26 cellular contexts compared by ENCODE assay signal in the genomic region with DNA sequence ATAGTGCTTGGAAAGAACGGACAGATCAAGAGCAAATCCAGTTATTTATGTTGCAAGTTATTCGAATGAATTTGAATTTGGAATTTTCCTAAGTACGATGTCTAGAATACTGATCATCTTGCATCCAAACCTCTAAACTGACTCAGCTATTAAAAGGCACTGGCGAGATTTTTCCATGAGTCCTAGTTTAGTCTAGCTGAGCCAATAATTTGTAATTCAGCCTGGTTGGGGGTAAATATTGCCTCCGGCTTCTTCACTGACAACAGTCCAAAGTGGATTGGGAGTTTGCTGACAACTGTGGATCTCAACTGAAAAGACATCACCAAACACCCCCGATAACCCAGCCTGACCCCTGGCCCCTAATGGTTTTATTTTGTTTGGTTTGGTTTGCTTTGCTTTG.
"Had no signal": no experiment of that assay in that cellular context is flagged by ENCODE, and none has a peak within 500 bp of the region (broad histone marks: within the 10 kb centered on the region; RNA-seq: fewer than 3 reads in every experiment).

No MANE protein-coding gene starts in this region.

- H3K36me3 ChIP-seq: esophagus muscularis mucosa, heart right ventricle, left ventricle myocardium inferior, neutrophil, pancreas, right atrium auricular region, spleen, transverse colon had no signal

- DNase-seq: activated B cell treated with CpG ODN at 0.5 μM for 24 hours; activated CD8-positive, alpha-beta memory T cell treated with anti-CD3 and anti-CD28 coated beads, Interleukin-2, amount 10 ng/mL, durations not matched to agents 7 days and 5 days; activated CD8-positive, alpha-beta T cell treated with anti-CD3 and anti-CD28 coated beads, Interleukin-2, amount 10 ng/mL, durations not matched to agents 7 days and 5 days; activated naive CD4-positive, alpha-beta T cell; activated T-cell treated with anti-CD3 and anti-CD28 coated beads, Interleukin-2, amount 50 U/mL, for 48 hours; anterior cingulate cortex; body of pancreas; dermis blood vessel endothelial cell; effector CD4-positive, alpha-beta T cell; foreskin melanocyte; heart right ventricle; left ventricle myocardium inferior; mucosa of descending colon; pancreas; spleen; stimulated activated naive CD4-positive, alpha-beta T cell treated with Interleukin-2 at 50 U/mL for 16 hours; T-helper 1 cell; testis; transverse colon had no signal

- H3K27me3 ChIP-seq: body of pancreas, esophagus muscularis mucosa, neutrophil, pancreas, right atrium auricular region, spleen, testis, transverse colon had no signal

- H3K27ac Mint-ChIP-seq: activated B cell treated with CpG ODN at 0.5 μM for 24 hours; activated CD8-positive, alpha-beta memory T cell treated with anti-CD3 and anti-CD28 coated beads, Interleukin-2, amount 10 ng/mL, durations not matched to agents 7 days and 5 days; activated CD8-positive, alpha-beta T cell treated with anti-CD3 and anti-CD28 coated beads, Interleukin-2, amount 10 ng/mL, durations not matched to agents 7 days and 5 days; activated naive CD4-positive, alpha-beta T cell treated with anti-CD3 and anti-CD28 coated beads, Interleukin-2, amount 50 U/mL, for 72 hours; natural killer cell treated with Interleukin-12 subunit alpha and Interleukin-12 subunit beta and Interleukin-15 and Interleukin-18, amount 100 ng/mL, for 72 hours; T-helper 2 cell treated with Interferon-gamma antibody and Interleukin-4, amounts not matched to agents 5 μg/mL and 100 μg/mL, for 36 hours had no signal

- H3K9me3 ChIP-seq: body of pancreas, esophagus muscularis mucosa, mucosa of descending colon, neutrophil, pancreas, right atrium auricular region, spleen, testis, transverse colon had no signal

- H3K4me1 Mint-ChIP-seq: activated B cell treated with CpG ODN at 0.5 μM for 24 hours had no signal

- H3K36me3 Mint-ChIP-seq: activated CD8-positive, alpha-beta memory T cell treated with anti-CD3 and anti-CD28 coated beads, Interleukin-2, amount 10 ng/mL, durations not matched to agents 7 days and 5 days; activated naive CD4-positive, alpha-beta T cell treated with anti-CD3 and anti-CD28 coated beads, Interleukin-2, amount 50 U/mL, for 72 hours had no signal

- H3K4me1 ChIP-seq: body of pancreas, left ventricle myocardium inferior, pancreas, right atrium auricular region, spleen, testis, transverse colon had no signal

- H3K27ac ChIP-seq: body of pancreas, esophagus muscularis mucosa, heart right ventricle, left ventricle myocardium inferior, neutrophil, pancreas, right atrium auricular region, spleen, testis, transverse colon had no signal

- H3K27me3 Mint-ChIP-seq: activated CD8-positive, alpha-beta memory T cell treated with anti-CD3 and anti-CD28 coated beads, Interleukin-2, amount 10 ng/mL, durations not matched to agents 7 days and 5 days had no signal

- ATAC-seq: activated CD8-positive, alpha-beta memory T cell treated with anti-CD3 and anti-CD28 coated beads, Interleukin-2, amount 10 ng/mL, durations not matched to agents 7 days and 5 days; activated CD8-positive, alpha-beta T cell treated with anti-CD3 and anti-CD28 coated beads, Interleukin-2, amount 10 ng/mL, durations not matched to agents 7 days and 5 days; activated naive CD4-positive, alpha-beta T cell treated with anti-CD3 and anti-CD28 coated beads, Interleukin-2, amount 50 U/mL, for 72 hours; body of pancreas; heart right ventricle; mucosa of descending colon; natural killer cell treated with Interleukin-12 subunit alpha and Interleukin-12 subunit beta and Interleukin-15 and Interleukin-18, amount 100 ng/mL, for 72 hours; pancreas had no signal

- H3K4me3 Mint-ChIP-seq: activated B cell treated with CpG ODN at 0.5 μM for 24 hours; activated CD8-positive, alpha-beta memory T cell treated with anti-CD3 and anti-CD28 coated beads, Interleukin-2, amount 10 ng/mL, durations not matched to agents 7 days and 5 days; activated CD8-positive, alpha-beta T cell treated with anti-CD3 and anti-CD28 coated beads, Interleukin-2, amount 10 ng/mL, durations not matched to agents 7 days and 5 days; natural killer cell treated with Interleukin-12 subunit alpha and Interleukin-12 subunit beta and Interleukin-15 and Interleukin-18, amount 100 ng/mL, for 72 hours; T-helper 2 cell treated with Interferon-gamma antibody and Interleukin-4, amounts not matched to agents 5 μg/mL and 100 μg/mL, for 36 hours had no signal

- H3K4me3 ChIP-seq: body of pancreas, esophagus muscularis mucosa, heart right ventricle, left ventricle myocardium inferior, lung, mucosa of descending colon, pancreas, right atrium auricular region, spleen, testis, transverse colon had no signal

- H3K9me3 Mint-ChIP-seq: activated B cell treated with CpG ODN at 0.5 μM for 24 hours; activated naive CD4-positive, alpha-beta T cell treated with anti-CD3 and anti-CD28 coated beads, Interleukin-2, amount 50 U/mL, for 72 hours; natural killer cell treated with Interleukin-12 subunit alpha and Interleukin-12 subunit beta and Interleukin-15 and Interleukin-18, amount 100 ng/mL, for 72 hours; T-helper 2 cell treated with Interferon-gamma antibody and Interleukin-4, amounts not matched to agents 5 μg/mL and 100 μg/mL, for 36 hours had no signal
